In genomic region chr1:222392571-222392970, GRCh38 we compare ENCODE assay signal across 16 cellular contexts.
"Had no signal": no experiment of that assay in that cellular context is flagged by ENCODE, and none has a peak within 500 bp of the region (broad histone marks: within the 10 kb centered on the region; RNA-seq: fewer than 3 reads in every experiment).

No MANE protein-coding gene starts in this region.

- H3K4me3 ChIP-seq: gastrocnemius medialis, heart left ventricle, lung, ovary, right lobe of liver, testis had no signal

- H3K27me3 ChIP-seq: gastrocnemius medialis, heart left ventricle, ovary, right lobe of liver, testis had no signal

- H3K36me3 ChIP-seq: gastrocnemius medialis, heart left ventricle, ovary, right lobe of liver had no signal

- H3K9me3 ChIP-seq: gastrocnemius medialis, heart left ventricle, ovary, right lobe of liver, testis had no signal

- DNase-seq: activated B cell treated with CpG ODN at 0.5 μM for 24 hours; activated CD4-positive, alpha-beta T cell treated with anti-CD3 and anti-CD28 coated beads, Interleukin-2, amount 10 ng/mL, durations not matched to agents 24 days and 14 days; activated CD8-positive, alpha-beta memory T cell treated with anti-CD3 and anti-CD28 coated beads, Interleukin-2, amount 50 U/mL, for 48 hours; activated gamma-delta T cell; activated T-cell treated with anti-CD3 and anti-CD28 coated beads, Interleukin-2, amount 50 U/mL, for 72 hours; cerebellar nuclear complex; effector memory CD8-positive, alpha-beta T cell; gastrocnemius medialis; heart left ventricle; left cardiac atrium; midbrain; ovary; right lobe of liver; T-helper 17 cell; testis had no signal

- H3K4me1 ChIP-seq: gastrocnemius medialis, heart left ventricle, right lobe of liver, testis had no signal

- H3K27ac ChIP-seq: gastrocnemius medialis, heart left ventricle, ovary, right lobe of liver, testis had no signal
